In genomic region chr4:152382057-152382785, GRCh38 we compare ENCODE assay signal across 9 cellular contexts.
DNase-seq lines count a peak whose midpoint lies in the region; ATAC-seq and TF ChIP-seq lines count a peak whose summit lies in the region.
"Had no signal": no experiment of that assay in that cellular context is flagged by ENCODE, and none has a peak within 500 bp of the region (broad histone marks: within the 10 kb centered on the region; RNA-seq: fewer than 3 reads in every experiment).

No MANE protein-coding gene starts in this region.

- no peak for DNase-seq in activated T-cell treated with anti-CD3 and anti-CD28 coated beads, Interleukin-2, amount 50 U/mL, for 4 hours
- DNase-seq in activated T-cell treated with anti-CD3 and anti-CD28 coated beads for 4 hours: no peak
- DNase-seq in RWPE2 (ENCODE audit: low spot score): no peak
- DNase-seq in left cardiac atrium: no peak
- DNase-seq in tibial nerve (ENCODE audit: low spot score in 2 of 2): no peak
- no peak for DNase-seq in NCI-H187 (lab: John Stamatoyannopoulos, UW)
- no peak for DNase-seq in KG1 (lab: John Stamatoyannopoulos, UW)
- no peak for DNase-seq in UCSD-AML1 (lab: John Stamatoyannopoulos, UW; ENCODE audit: unreplicated experiment)

- H3K36me3 Mint-ChIP-seq in activated T-cell treated with anti-CD3 and anti-CD28 coated beads, Interleukin-2, amount 50 U/mL, for 4 hours (ENCODE audit: insufficient read depth): peaks cover 5% of the 10 kb centered on the region
- H3K36me3 Mint-ChIP-seq: WTC11 had no signal

- H3K4me3 ChIP-seq in RWPE2 (ENCODE audit: severe bottlenecking) (no peak overlapping the region), tibial nerve (peak overlapping the region in 1 of 4 donors; percentile 13)

- H3K9me3 Mint-ChIP-seq in activated T-cell treated with anti-CD3 and anti-CD28 coated beads, Interleukin-2, amount 50 U/mL, for 4 hours: no peaks in the 10 kb centered on the region

- no peak for TF ChIP-seq EP300 in tibial nerve (IDR thresholded peaks at IDR 0.05)

- no peaks in the 10 kb centered on the region for H3K27me3 ChIP-seq in RWPE2 (ENCODE audit: insufficient read depth, poor library complexity, severe bottlenecking)
- H3K27me3 ChIP-seq in tibial nerve: no peaks in the 10 kb centered on the region

- intact Hi-C loops in left cardiac atrium (cut with DNase I): loop anchor here in 1 of 2 donors (10.0 kb wide), 1 partner anchor 347 kb away; no protein-coding TSS in a partner anchor

- TF ChIP-seq POLR2A in tibial nerve (IDR thresholded peaks at IDR 0.05): no peak

- H3K9me3 ChIP-seq in RWPE2 (ENCODE audit: severe bottlenecking): no peaks in the 10 kb centered on the region
- no peaks in the 10 kb centered on the region for H3K9me3 ChIP-seq in tibial nerve

- no peak overlapping the region for H3K27ac ChIP-seq in RWPE2 (ENCODE audit: poor library complexity, severe bottlenecking)
- H3K27ac ChIP-seq in tibial nerve: peak overlapping the region in 3 of 4 donors; percentile 32 to 39 (median 34)

- H3K4me1 Mint-ChIP-seq in activated T-cell treated with anti-CD3 and anti-CD28 coated beads, Interleukin-2, amount 50 U/mL, for 4 hours (ENCODE audit: low read depth): peaks cover 19% of the 10 kb centered on the region

- TF ChIP-seq CTCF in RWPE2 (IDR thresholded peaks at IDR 0.05; ENCODE audit: poor library complexity, severe bottlenecking) (no peak), tibial nerve (IDR thresholded peaks at IDR 0.05) (no peak)

- H3K36me3 ChIP-seq in RWPE2 (ENCODE audit: low read depth): no peaks in the 10 kb centered on the region
- H3K36me3 ChIP-seq in tibial nerve: no peaks in the 10 kb centered on the region

- ATAC-seq in activated T-cell treated with anti-CD3 and anti-CD28 coated beads, Interleukin-2, amount 50 U/mL, for 4 hours: no peak
- ATAC-seq in RWPE2 (ENCODE audit: low read depth) (0 out of 3 replicates have a peak, but pooled peaks have one; percentile 19), left cardiac atrium (peak; percentile 86 to 92)
- ATAC-seq: WTC11 had no signal

- H3K4me1 ChIP-seq in RWPE2 (ENCODE audit: insufficient read depth, poor library complexity, severe bottlenecking): peaks cover 14% of the 10 kb centered on the region
- peaks cover 0 to 43% (median 4%) of the 10 kb centered on the region in 4 donors for H3K4me1 ChIP-seq in tibial nerve

- H3K27me3 Mint-ChIP-seq in activated T-cell treated with anti-CD3 and anti-CD28 coated beads, Interleukin-2, amount 50 U/mL, for 4 hours (ENCODE audit: low read depth): no peaks in the 10 kb centered on the region

- 59 to 67% methylated on average over 4 of the region's 4 CpGs for WGBS in tibial nerve, 2 donors

- peak overlapping the region; percentile 56 for H3K4me3 Mint-ChIP-seq in activated T-cell treated with anti-CD3 and anti-CD28 coated beads, Interleukin-2, amount 50 U/mL, for 4 hours
- H3K4me3 Mint-ChIP-seq: WTC11 had no signal

Comparison
In these comparisons a context has a peak if more than half of its experiments do, and no peak if none do; other contexts are left out.
1. ATAC-seq: peak in RWPE2 (single experiment) and left cardiac atrium (2 of 2); none in activated T-cell treated with anti-CD3 and anti-CD28 coated beads, Interleukin-2, amount 50 U/mL, for 4 hours (0 of 2).